27 cellular contexts compared by ENCODE assay signal in genomic region chr2:43248621-43249020, GRCh38.
"Had no signal": no experiment of that assay in that cellular context is flagged by ENCODE, and none has a peak within 500 bp of the region (broad histone marks: within the 10 kb centered on the region; RNA-seq: fewer than 3 reads in every experiment).

No MANE protein-coding gene starts in this region.

- H3K4me1 Mint-ChIP-seq: activated naive CD4-positive, alpha-beta T cell treated with anti-CD3 and anti-CD28 coated beads, Interleukin-2, amount 50 U/mL, for 24 hours had no signal

- H3K36me3 ChIP-seq: breast epithelium, MG63 had no signal

- H3K4me3 Mint-ChIP-seq: activated CD8-positive, alpha-beta T cell treated with anti-CD3 and anti-CD28 coated beads for 36 hours; activated naive CD4-positive, alpha-beta T cell treated with anti-CD3 and anti-CD28 coated beads, Interleukin-2, amount 50 U/mL, for 24 hours; T-cell had no signal

- ATAC-seq: activated CD8-positive, alpha-beta T cell treated with anti-CD3 and anti-CD28 coated beads for 36 hours; Panc1; Right ventricle myocardium inferior; T-cell had no signal

- H3K27ac ChIP-seq: breast epithelium, SK-N-MC, VCaP had no signal

- DNase-seq: activated CD4-positive, CD25-positive, alpha-beta regulatory T cell; activated CD8-positive, alpha-beta memory T cell treated with anti-CD3 and anti-CD28 coated beads, Interleukin-2, amount 50 U/mL, for 4 hours; activated CD8-positive, alpha-beta T cell treated with anti-CD3 and anti-CD28 coated beads for 36 hours; activated effector memory CD4-positive, alpha-beta T cell treated with Interleukin-2 at 50 U/mL for 16 hours; activated naive CD4-positive, alpha-beta T cell; aorta; caudate nucleus; MG63; MV-4-11; NCI-H1105; NCI-H1436; NCI-H1694 treated with DMSO at 0.1 percent for 48 hours; NCI-H2029 treated with DMSO at 0.1 percent for 48 hours; NCI-H345; NCI-H510A; NCI-H526 treated with DMSO at 0.1 percent for 48 hours; NCI-H82; RPMI8226; T-cell; T-helper 2 cell; T1000 had no signal

- H3K27me3 Mint-ChIP-seq: activated CD8-positive, alpha-beta T cell treated with anti-CD3 and anti-CD28 coated beads for 36 hours; activated naive CD4-positive, alpha-beta T cell treated with anti-CD3 and anti-CD28 coated beads, Interleukin-2, amount 50 U/mL, for 24 hours; T-cell had no signal

- H3K27me3 ChIP-seq: breast epithelium, MG63 had no signal

- H3K9me3 ChIP-seq: breast epithelium, MG63 had no signal

- H3K4me3 ChIP-seq: breast epithelium, MG63, SK-N-MC had no signal

- H3K27ac Mint-ChIP-seq: activated CD8-positive, alpha-beta T cell treated with anti-CD3 and anti-CD28 coated beads for 36 hours; activated naive CD4-positive, alpha-beta T cell treated with anti-CD3 and anti-CD28 coated beads, Interleukin-2, amount 50 U/mL, for 24 hours; T-cell had no signal

- H3K9me3 Mint-ChIP-seq: activated CD8-positive, alpha-beta T cell treated with anti-CD3 and anti-CD28 coated beads for 36 hours; activated naive CD4-positive, alpha-beta T cell treated with anti-CD3 and anti-CD28 coated beads, Interleukin-2, amount 50 U/mL, for 24 hours; T-cell had no signal

- H3K4me1 ChIP-seq: breast epithelium had no signal
